Comparison of ENCODE assay signal across 22 cellular contexts in genomic region chr9:93226819-93227218, GRCh38. TPM values are rescaled to one million over a fixed set of nuclear protein-coding genes. Genes with fewer than 3 reads are reported as not detected.
A peak's percentile ranks its signal among the peaks of the same experiment; 100 is the strongest.
DNase-seq lines count a peak whose midpoint lies in the region; TF ChIP-seq lines count a peak whose summit lies in the region.
"Had no signal": no experiment of that assay in that cellular context is flagged by ENCODE, and none has a peak within 500 bp of the region (broad histone marks: within the 10 kb centered on the region; RNA-seq: fewer than 3 reads in every experiment).

No MANE protein-coding gene starts in this region.

- H3K36me3 ChIP-seq in Peyer's patch (no peaks in the 10 kb centered on the region), mucosa of rectum (ENCODE audit: control insufficient read depth in 2 of 2, insufficient read depth in 2 of 2, low read length in 2 of 2) (no peaks in the 10 kb centered on the region)
- H3K36me3 ChIP-seq: SJCRH30 had no signal

- H3K27ac ChIP-seq in Peyer's patch (peak overlapping the region in 2 of 4 donors; percentile 51 to 78), mucosa of rectum (ENCODE audit: low read depth in 2 of 2, low read length in 2 of 2) (peak overlapping the region; percentile 72 to 89)
- H3K27ac ChIP-seq: 22Rv1, C4-2B, SJCRH30 had no signal

- no peaks in the 10 kb centered on the region for H3K9me3 ChIP-seq in Peyer's patch
- H3K9me3 ChIP-seq in mucosa of rectum (ENCODE audit: control insufficient read depth in 2 of 2, low read length in 2 of 2): no peaks in the 10 kb centered on the region
- H3K9me3 ChIP-seq: SJCRH30 had no signal

- H3K4me3 ChIP-seq in Peyer's patch (no peak overlapping the region), mucosa of rectum (ENCODE audit: low read length in 2 of 2) (no peak overlapping the region)
- H3K4me3 ChIP-seq: SJCRH30 had no signal

- DNase-seq in DMS53 (lab: John Stamatoyannopoulos, UW) (peak; percentile 14), DMS53 treated with DMSO at 0.1 percent for 48 hours (lab: John Stamatoyannopoulos, UW; ENCODE audit: unreplicated experiment) (no peak), COLO668 (lab: John Stamatoyannopoulos, UW; ENCODE audit: unreplicated experiment) (peak; percentile 82), Peyer's patch (peak in 2 of 3 donors; percentile 85 to 87), T-helper 1 cell (no peak), chondrocyte (ENCODE audit: low spot score) (no peak)
- DNase-seq: CD8-positive, alpha-beta T cell; DMS 273 treated with DMSO at 0.1 percent for 48 hours; DND-41; H7; KBM-7; MV-4-11; NCI-H1105; NCI-H1436 treated with DMSO at 0.1 percent for 48 hours; NCI-H187 treated with DMSO at 0.1 percent for 48 hours; NCI-H2227 treated with DMSO at 0.1 percent for 48 hours; SJCRH30 had no signal

- peaks cover 12% of the 10 kb centered on the region for H3K27me3 Mint-ChIP-seq in chondrocyte (ENCODE audit: low read depth)

- H3K4me1 ChIP-seq in Peyer's patch (peaks cover 0 to 69% (median 1%) of the 10 kb centered on the region in 4 donors), mucosa of rectum (ENCODE audit: control insufficient read depth in 2 of 2, insufficient read depth in 2 of 2, low read length in 2 of 2) (peaks cover 67 to 79% of the 10 kb centered on the region in 2 donors)
- H3K4me1 ChIP-seq: SJCRH30 had no signal

- peaks cover 25% of the 10 kb centered on the region for H3K4me1 Mint-ChIP-seq in chondrocyte (ENCODE audit: low read depth)

- H3K9ac ChIP-seq in mucosa of rectum (ENCODE audit: low read depth in 1 of 2, low read length in 2 of 2): no peak overlapping the region

- peak in 1 of 2 donors; percentile 31 for TF ChIP-seq POLR2A in Peyer's patch (IDR thresholded peaks at IDR 0.05)

- no peaks in the 10 kb centered on the region for H3K9me3 Mint-ChIP-seq in chondrocyte (ENCODE audit: low read depth)
- H3K9me3 Mint-ChIP-seq: CD8-positive, alpha-beta T cell had no signal

- H3K27ac Mint-ChIP-seq in chondrocyte (ENCODE audit: unreplicated experiment): no peak overlapping the region
- H3K27ac Mint-ChIP-seq: B cell; CD8-positive, alpha-beta T cell had no signal

- H3K27me3 ChIP-seq in Peyer's patch (no peaks in the 10 kb centered on the region), mucosa of rectum (ENCODE audit: control insufficient read depth in 2 of 2, insufficient read depth in 2 of 2, low read length in 2 of 2) (no peaks in the 10 kb centered on the region)

- no peak overlapping the region for H3K4me3 Mint-ChIP-seq in chondrocyte (ENCODE audit: unreplicated experiment)
- H3K4me3 Mint-ChIP-seq: B cell; CD8-positive, alpha-beta T cell had no signal

- no peak for TF ChIP-seq CTCF in Peyer's patch (IDR thresholded peaks at IDR 0.05)
- no peak for TF ChIP-seq CTCF in chondrocyte (IDR thresholded peaks at IDR 0.05)

- no peaks in the 10 kb centered on the region for H3K36me3 Mint-ChIP-seq in chondrocyte (ENCODE audit: low read depth)
- H3K36me3 Mint-ChIP-seq: CD8-positive, alpha-beta T cell had no signal

RNA-seq across cellular contexts. Expression of gene WNK2, which starts 42.9 kb away (rescaled TPM):
- total RNA-seq in Peyer's patch (100 to 1,000 TPM; 155 to 577 (median 259) TPM), chondrocyte (0.44 to 3.3 TPM (median 2.3 TPM) in 3 replicates)
- total RNA-seq: B cell, LHCN-M2, SJCRH30 had no signal

Comparison
In these comparisons a context has a peak if more than half of its experiments do, and no peak if none do; other contexts are left out.
1. DNase-seq: peak in DMS53 (single experiment), COLO668 (single experiment) and Peyer's patch (2 of 3); none in DMS53 treated with DMSO at 0.1 percent for 48 hours (single experiment), T-helper 1 cell (0 of 5) and chondrocyte (single experiment).
2. RNA of gene WNK2, which starts 42.9 kb away (total RNA-seq): 155 to 577 TPM in Peyer's patch; 0.44 to 3.3 TPM in chondrocyte; every median in the first group is over 10 times any median in the second.